Comparison of ENCODE assay signal across 10 cellular contexts in the genomic region with DNA sequence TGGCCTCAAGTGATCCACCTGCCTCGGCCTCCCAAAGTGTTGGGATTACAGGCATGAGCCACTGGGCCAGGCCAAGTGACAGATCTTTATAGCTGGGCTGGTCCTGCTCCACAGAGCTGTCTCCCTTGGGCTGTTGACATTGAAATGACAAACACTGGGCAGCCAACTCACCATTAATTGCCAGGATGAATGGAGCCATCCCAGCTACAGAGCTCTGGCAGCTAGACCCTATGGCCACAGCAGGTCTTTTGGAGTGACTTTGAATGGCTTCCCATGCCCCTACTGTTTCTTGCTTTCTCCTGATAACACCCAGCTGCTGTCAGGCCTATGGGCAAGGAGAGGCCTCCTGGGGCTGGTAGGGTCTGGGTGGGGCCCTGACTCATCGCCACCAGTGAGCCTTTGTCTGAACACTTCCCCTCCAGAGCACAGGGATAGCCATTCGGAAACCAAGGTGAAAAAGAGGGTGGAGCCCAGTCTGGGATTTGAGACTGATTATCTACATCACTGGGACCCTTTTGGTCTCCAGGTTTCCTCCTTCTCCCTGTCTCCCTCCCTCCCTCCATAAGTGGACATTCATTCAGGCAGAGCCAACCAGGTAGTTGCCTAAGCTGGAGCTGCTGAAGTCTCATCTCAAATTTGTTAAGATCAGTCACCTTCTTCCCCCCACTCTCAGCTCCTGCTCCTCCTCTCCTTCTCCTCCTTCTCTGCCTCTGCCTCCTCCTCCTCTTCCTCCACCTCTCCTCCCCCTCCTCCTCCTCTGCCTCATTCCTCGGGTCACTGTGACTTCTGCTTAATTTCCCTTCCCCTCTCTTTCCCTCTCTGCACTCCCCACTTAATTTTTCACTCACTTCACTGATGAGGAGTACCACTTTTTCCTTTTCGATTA. TPM values are rescaled to one million over a fixed set of nuclear protein-coding genes. Genes with fewer than 3 reads are reported as not detected.
A peak's percentile ranks its signal among the peaks of the same experiment; 100 is the strongest.
DNase-seq lines count a peak whose midpoint lies in the region; ATAC-seq lines count a peak whose summit lies in the region.
"Had no signal": no experiment of that assay in that cellular context is flagged by ENCODE, and none has a peak within 500 bp of the region (broad histone marks: within the 10 kb centered on the region; RNA-seq: fewer than 3 reads in every experiment).

No MANE protein-coding gene starts in this region.

- H3K4me3 ChIP-seq in BLaER1 = no peak overlapping the region
- no peak overlapping the region for H3K4me3 ChIP-seq in HUES48 (ENCODE audit: low read depth, low read length)
- H3K4me3 ChIP-seq: breast epithelium, lung had no signal

- peak overlapping the region; percentile 35 for H3K4me3 Mint-ChIP-seq in activated T-helper 1 cell treated with anti-CD3 and anti-CD28 coated beads, Interleukin-12 subunit alpha, Interleukin-12 subunit beta, Interleukin-2, Interleukin-4 antibody, amounts not matched to agents 30 ng/mL and 10 ng/mL and 1 ng/mL, durations not matched to agents 14 hours and 24 hours and 36 hours

- ATAC-seq in left colon (peak; percentile 48), HG02763 (IDR thresholded peaks at IDR 0.05; ENCODE audit: unreplicated experiment) (no peak)

- peaks cover 6% of the 10 kb centered on the region for H3K36me3 Mint-ChIP-seq in activated T-helper 1 cell treated with anti-CD3 and anti-CD28 coated beads, Interleukin-12 subunit alpha, Interleukin-12 subunit beta, Interleukin-2, Interleukin-4 antibody, amounts not matched to agents 30 ng/mL and 10 ng/mL and 1 ng/mL, durations not matched to agents 14 hours and 24 hours and 36 hours (ENCODE audit: low read depth)

- intact Hi-C loops in activated T-helper 1 cell treated with anti-CD3 and anti-CD28 coated beads, Interleukin-12 subunit alpha, Interleukin-12 subunit beta, Interleukin-2, Interleukin-4 antibody, amounts not matched to agents 30 ng/mL and 10 ng/mL and 1 ng/mL, durations not matched to agents 14 hours and 24 hours and 36 hours (cut with micrococcal nuclease) = no loop called here
- intact Hi-C loops in left colon (cut with DNase I, micrococcal nuclease) = no loop called here

- peaks cover 81% of the 10 kb centered on the region for H3K4me1 Mint-ChIP-seq in activated T-helper 1 cell treated with anti-CD3 and anti-CD28 coated beads, Interleukin-12 subunit alpha, Interleukin-12 subunit beta, Interleukin-2, Interleukin-4 antibody, amounts not matched to agents 30 ng/mL and 10 ng/mL and 1 ng/mL, durations not matched to agents 14 hours and 24 hours and 36 hours (ENCODE audit: low read depth)

- peak overlapping the region; percentile 93 for H3K4me2 ChIP-seq in BLaER1

- peak overlapping the region; percentile 43 for H3K27ac Mint-ChIP-seq in activated T-helper 1 cell treated with anti-CD3 and anti-CD28 coated beads, Interleukin-12 subunit alpha, Interleukin-12 subunit beta, Interleukin-2, Interleukin-4 antibody, amounts not matched to agents 30 ng/mL and 10 ng/mL and 1 ng/mL, durations not matched to agents 14 hours and 24 hours and 36 hours

- H4K20me1 ChIP-seq in BLaER1 = peaks cover 11% of the 10 kb centered on the region

- H3K27me3 Mint-ChIP-seq in activated T-helper 1 cell treated with anti-CD3 and anti-CD28 coated beads, Interleukin-12 subunit alpha, Interleukin-12 subunit beta, Interleukin-2, Interleukin-4 antibody, amounts not matched to agents 30 ng/mL and 10 ng/mL and 1 ng/mL, durations not matched to agents 14 hours and 24 hours and 36 hours (ENCODE audit: insufficient read depth) = peaks cover 1% of the 10 kb centered on the region

- H3K4me1 ChIP-seq in BLaER1 = peaks cover 74% of the 10 kb centered on the region
- H3K4me1 ChIP-seq in HUES48 (ENCODE audit: control insufficient read depth, insufficient read depth, low read length) = peaks cover 16% of the 10 kb centered on the region; the same call in 1 of the 2 replicates
- H3K4me1 ChIP-seq: breast epithelium had no signal

- H3K9me3 Mint-ChIP-seq in activated T-helper 1 cell treated with anti-CD3 and anti-CD28 coated beads, Interleukin-12 subunit alpha, Interleukin-12 subunit beta, Interleukin-2, Interleukin-4 antibody, amounts not matched to agents 30 ng/mL and 10 ng/mL and 1 ng/mL, durations not matched to agents 14 hours and 24 hours and 36 hours = no peaks in the 10 kb centered on the region

- DNase-seq in activated T-helper 1 cell treated with anti-CD3 and anti-CD28 coated beads, Interleukin-12 subunit alpha, Interleukin-12 subunit beta, Interleukin-2, Interleukin-4 antibody, amounts not matched to agents 30 ng/mL and 10 ng/mL and 1 ng/mL, durations not matched to agents 14 hours and 24 hours and 36 hours (ENCODE audit: low spot score) = no peak
- DNase-seq in left colon = peak; percentile 57 to 80
- DNase-seq in Ammon's horn (ENCODE audit: low spot score) = no peak
- DNase-seq in effector CD8-positive, alpha-beta T cell (lab: John Stamatoyannopoulos, UW) = no peak
- DNase-seq in stimulated activated CD4-positive, alpha-beta T cell treated with anti-CD3 and anti-CD28 coated beads, Interleukin-2, amount 100 ng/mL, for 48 hours = no peak

- H3K9me3 ChIP-seq in BLaER1 (no peaks in the 10 kb centered on the region), HUES48 (ENCODE audit: control insufficient read depth, insufficient read depth, low read length) (no peaks in the 10 kb centered on the region)
- H3K9me3 ChIP-seq: breast epithelium had no signal

- H3K36me3 ChIP-seq in BLaER1 = no peaks in the 10 kb centered on the region
- H3K36me3 ChIP-seq in HUES48 (ENCODE audit: control insufficient read depth, insufficient read depth, low read length) = no peaks in the 10 kb centered on the region
- H3K36me3 ChIP-seq: breast epithelium had no signal

- H3K27ac ChIP-seq in BLaER1 = no peak overlapping the region
- H3K27ac ChIP-seq in HUES48 (ENCODE audit: low read depth, low read length) = peak overlapping the region; percentile 75
- H3K27ac ChIP-seq: breast epithelium had no signal

- no peak overlapping the region for H3K9ac ChIP-seq in BLaER1
- H3K9ac ChIP-seq in HUES48 (ENCODE audit: low read depth, low read length) = no peak overlapping the region

- H3K27me3 ChIP-seq in BLaER1 (no peaks in the 10 kb centered on the region), HUES48 (ENCODE audit: control insufficient read depth, insufficient read depth, low read length) (no peaks in the 10 kb centered on the region)
- H3K27me3 ChIP-seq: breast epithelium had no signal

RNA-seq across cellular contexts. Expression of a gene that starts 34.0 kb away (rescaled TPM):
- total RNA-seq in activated T-helper 1 cell treated with anti-CD3 and anti-CD28 coated beads, Interleukin-12 subunit alpha, Interleukin-12 subunit beta, Interleukin-2, Interleukin-4 antibody, amounts not matched to agents 30 ng/mL and 10 ng/mL and 1 ng/mL, durations not matched to agents 14 hours and 24 hours and 36 hours = 449 and 458 TPM in 2 replicates
- total RNA-seq in left colon = 10 to 100 TPM; 40.8 to 74.0 TPM

Comparison
In these comparisons a context has a peak if more than half of its experiments do, and no peak if none do; other contexts are left out.
1. DNase-seq: peak in left colon (2 of 2); none in activated T-helper 1 cell treated with anti-CD3 and anti-CD28 coated beads, Interleukin-12 subunit alpha, Interleukin-12 subunit beta, Interleukin-2, Interleukin-4 antibody, amounts not matched to agents 30 ng/mL and 10 ng/mL and 1 ng/mL, durations not matched to agents 14 hours and 24 hours and 36 hours (single experiment), Ammon's horn (single experiment), effector CD8-positive, alpha-beta T cell (single experiment) and stimulated activated CD4-positive, alpha-beta T cell treated with anti-CD3 and anti-CD28 coated beads, Interleukin-2, amount 100 ng/mL, for 48 hours (0 of 2).